In the genomic region with DNA sequence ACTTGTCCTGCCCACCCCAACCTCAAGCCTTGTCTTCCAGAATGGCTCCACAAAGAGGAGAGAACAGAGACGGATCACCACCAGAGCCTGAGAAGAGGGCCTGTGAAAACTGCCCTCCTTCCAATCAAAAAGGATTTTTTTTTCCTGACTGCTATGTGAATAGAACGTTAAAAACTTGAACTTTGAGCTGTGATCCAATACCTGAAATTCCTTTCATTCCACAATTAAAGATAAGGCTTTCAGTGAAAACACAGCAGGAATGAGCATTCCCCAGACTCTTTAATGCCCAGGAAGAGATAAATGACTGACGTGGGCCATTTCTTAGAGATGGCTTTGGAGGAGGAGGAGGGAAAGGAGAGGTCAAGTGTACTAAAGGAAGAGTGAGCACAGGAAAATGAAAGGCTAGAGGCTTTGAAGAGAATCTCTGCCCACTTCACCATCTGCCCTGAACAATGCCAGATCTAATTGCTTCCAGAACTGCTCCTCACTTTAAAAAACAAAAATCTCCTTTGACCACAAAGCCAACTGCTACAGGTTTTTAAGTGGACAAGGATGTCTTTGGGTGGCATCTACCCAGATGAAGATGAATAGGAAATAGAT, we compare ENCODE assay signal across 1 cellular context.
TF ChIP-seq lines count a peak whose summit lies in the region.

No MANE protein-coding gene starts in this region.

TF ChIP-seq in HepG2, 621 proteins besides CTCF, POLR2A, EP300 and RAD21 (continued from another document and continues in another):
- TF ChIP-seq, protein P1, sequence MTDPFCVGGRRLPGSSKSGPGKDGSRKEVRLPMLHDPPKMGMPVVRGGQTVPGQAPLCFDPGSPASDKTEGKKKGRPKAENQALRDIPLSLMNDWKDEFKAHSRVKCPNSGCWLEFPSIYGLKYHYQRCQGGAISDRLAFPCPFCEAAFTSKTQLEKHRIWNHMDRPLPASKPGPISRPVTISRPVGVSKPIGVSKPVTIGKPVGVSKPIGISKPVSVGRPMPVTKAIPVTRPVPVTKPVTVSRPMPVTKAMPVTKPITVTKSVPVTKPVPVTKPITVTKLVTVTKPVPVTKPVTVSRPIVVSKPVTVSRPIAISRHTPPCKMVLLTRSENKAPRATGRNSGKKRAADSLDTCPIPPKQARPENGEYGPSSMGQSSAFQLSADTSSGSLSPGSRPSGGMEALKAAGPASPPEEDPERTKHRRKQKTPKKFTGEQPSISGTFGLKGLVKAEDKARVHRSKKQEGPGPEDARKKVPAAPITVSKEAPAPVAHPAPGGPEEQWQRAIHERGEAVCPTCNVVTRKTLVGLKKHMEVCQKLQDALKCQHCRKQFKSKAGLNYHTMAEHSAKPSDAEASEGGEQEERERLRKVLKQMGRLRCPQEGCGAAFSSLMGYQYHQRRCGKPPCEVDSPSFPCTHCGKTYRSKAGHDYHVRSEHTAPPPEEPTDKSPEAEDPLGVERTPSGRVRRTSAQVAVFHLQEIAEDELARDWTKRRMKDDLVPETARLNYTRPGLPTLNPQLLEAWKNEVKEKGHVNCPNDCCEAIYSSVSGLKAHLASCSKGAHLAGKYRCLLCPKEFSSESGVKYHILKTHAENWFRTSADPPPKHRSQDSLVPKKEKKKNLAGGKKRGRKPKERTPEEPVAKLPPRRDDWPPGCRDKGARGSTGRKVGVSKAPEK (CRISPR knock-in tag; IDR thresholded peaks at IDR 0.05; ENCODE audit: borderline replicate concordance): no peak
- TF ChIP-seq BRCA1 (CRISPR knock-in tag; IDR thresholded peaks at IDR 0.05): no peak
- 0 out of 2 replicates have a peak, but pooled peaks have one; percentile 40 for TF ChIP-seq POLR2G (IDR thresholded peaks at IDR 0.05; ENCODE audit: low read depth, low read length)
- TF ChIP-seq SIX4 (CRISPR knock-in tag; IDR thresholded peaks at IDR 0.05): no peak
- TF ChIP-seq SNAI1 (CRISPR knock-in tag; IDR thresholded peaks at IDR 0.05; ENCODE audit: borderline replicate concordance): no peak
- no peak for TF ChIP-seq ZNF766 (CRISPR knock-in tag; IDR thresholded peaks at IDR 0.05; ENCODE audit: borderline replicate concordance)
- TF ChIP-seq CEBPB (IDR thresholded peaks at IDR 0.05; ENCODE audit: borderline replicate concordance, low read depth, low read length): no peak
- TF ChIP-seq CHCHD3 (CRISPR knock-in tag; IDR thresholded peaks at IDR 0.05): no peak
- no peak for TF ChIP-seq RNF2 (conservative IDR thresholded peaks at IDR 0.05; ENCODE audit: low read depth)
- no peak for TF ChIP-seq ZNF616 (CRISPR knock-in tag; IDR thresholded peaks at IDR 0.05; ENCODE audit: low read depth)
- no peak for TF ChIP-seq CBX2 (IDR thresholded peaks at IDR 0.05; ENCODE audit: low read depth, low read length)
- TF ChIP-seq CBX2 (CRISPR knock-in tag; IDR thresholded peaks at IDR 0.05; ENCODE audit: low read depth): no peak
- TF ChIP-seq SALL1 (CRISPR knock-in tag; IDR thresholded peaks at IDR 0.05): peak; percentile 31; the same call in 1 of the 2 replicates
- no peak for TF ChIP-seq FOXA1 (IDR thresholded peaks at IDR 0.05)
- TF ChIP-seq FOXA1 (CRISPR knock-in tag; IDR thresholded peaks at IDR 0.05): no peak
- no peak for TF ChIP-seq DR1 (CRISPR knock-in tag; IDR thresholded peaks at IDR 0.05)
- no peak for TF ChIP-seq ZNF136 (CRISPR knock-in tag; IDR thresholded peaks at IDR 0.05; ENCODE audit: low read depth)
- 0 out of 2 replicates have a peak, but pooled peaks have one; percentile 1 for TF ChIP-seq MAFF (IDR thresholded peaks at IDR 0.05; ENCODE audit: low read depth, low read length)
- no peak for TF ChIP-seq ZNF781 (CRISPR knock-in tag; IDR thresholded peaks at IDR 0.05; ENCODE audit: borderline replicate concordance, not compliant biosample characterization)
- TF ChIP-seq, protein P2, sequence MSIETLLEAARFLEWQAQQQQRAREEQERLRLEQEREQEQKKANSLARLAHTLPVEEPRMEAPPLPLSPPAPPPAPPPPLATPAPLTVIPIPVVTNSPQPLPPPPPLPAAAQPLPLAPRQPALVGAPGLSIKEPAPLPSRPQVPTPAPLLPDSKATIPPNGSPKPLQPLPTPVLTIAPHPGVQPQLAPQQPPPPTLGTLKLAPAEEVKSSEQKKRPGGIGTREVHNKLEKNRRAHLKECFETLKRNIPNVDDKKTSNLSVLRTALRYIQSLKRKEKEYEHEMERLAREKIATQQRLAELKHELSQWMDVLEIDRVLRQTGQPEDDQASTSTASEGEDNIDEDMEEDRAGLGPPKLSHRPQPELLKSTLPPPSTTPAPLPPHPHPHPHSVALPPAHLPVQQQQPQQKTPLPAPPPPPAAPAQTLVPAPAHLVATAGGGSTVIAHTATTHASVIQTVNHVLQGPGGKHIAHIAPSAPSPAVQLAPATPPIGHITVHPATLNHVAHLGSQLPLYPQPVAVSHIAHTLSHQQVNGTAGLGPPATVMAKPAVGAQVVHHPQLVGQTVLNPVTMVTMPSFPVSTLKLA (IDR thresholded peaks at IDR 0.05): no peak
- no peak; the same call in 1 of the 2 replicates for TF ChIP-seq ZNF556 (CRISPR knock-in tag; IDR thresholded peaks at IDR 0.05; ENCODE audit: borderline replicate concordance)
- TF ChIP-seq RBFOX2 (IDR thresholded peaks at IDR 0.05; ENCODE audit: low read depth, low read length): no peak
- TF ChIP-seq MAZ (IDR thresholded peaks at IDR 0.05; ENCODE audit: borderline replicate concordance, low read depth, low read length): no peak
- no peak for TF ChIP-seq MAZ (CRISPR knock-in tag; IDR thresholded peaks at IDR 0.05; ENCODE audit: low read depth)
- peak; percentile 78; the same call in 1 of the 2 replicates for TF ChIP-seq GATA4 (IDR thresholded peaks at IDR 0.05; ENCODE audit: borderline replicate concordance, low read depth)
- TF ChIP-seq, protein P3, sequence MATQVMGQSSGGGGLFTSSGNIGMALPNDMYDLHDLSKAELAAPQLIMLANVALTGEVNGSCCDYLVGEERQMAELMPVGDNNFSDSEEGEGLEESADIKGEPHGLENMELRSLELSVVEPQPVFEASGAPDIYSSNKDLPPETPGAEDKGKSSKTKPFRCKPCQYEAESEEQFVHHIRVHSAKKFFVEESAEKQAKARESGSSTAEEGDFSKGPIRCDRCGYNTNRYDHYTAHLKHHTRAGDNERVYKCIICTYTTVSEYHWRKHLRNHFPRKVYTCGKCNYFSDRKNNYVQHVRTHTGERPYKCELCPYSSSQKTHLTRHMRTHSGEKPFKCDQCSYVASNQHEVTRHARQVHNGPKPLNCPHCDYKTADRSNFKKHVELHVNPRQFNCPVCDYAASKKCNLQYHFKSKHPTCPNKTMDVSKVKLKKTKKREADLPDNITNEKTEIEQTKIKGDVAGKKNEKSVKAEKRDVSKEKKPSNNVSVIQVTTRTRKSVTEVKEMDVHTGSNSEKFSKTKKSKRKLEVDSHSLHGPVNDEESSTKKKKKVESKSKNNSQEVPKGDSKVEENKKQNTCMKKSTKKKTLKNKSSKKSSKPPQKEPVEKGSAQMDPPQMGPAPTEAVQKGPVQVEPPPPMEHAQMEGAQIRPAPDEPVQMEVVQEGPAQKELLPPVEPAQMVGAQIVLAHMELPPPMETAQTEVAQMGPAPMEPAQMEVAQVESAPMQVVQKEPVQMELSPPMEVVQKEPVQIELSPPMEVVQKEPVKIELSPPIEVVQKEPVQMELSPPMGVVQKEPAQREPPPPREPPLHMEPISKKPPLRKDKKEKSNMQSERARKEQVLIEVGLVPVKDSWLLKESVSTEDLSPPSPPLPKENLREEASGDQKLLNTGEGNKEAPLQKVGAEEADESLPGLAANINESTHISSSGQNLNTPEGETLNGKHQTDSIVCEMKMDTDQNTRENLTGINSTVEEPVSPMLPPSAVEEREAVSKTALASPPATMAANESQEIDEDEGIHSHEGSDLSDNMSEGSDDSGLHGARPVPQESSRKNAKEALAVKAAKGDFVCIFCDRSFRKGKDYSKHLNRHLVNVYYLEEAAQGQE (IDR thresholded peaks at IDR 0.05; ENCODE audit: borderline replicate concordance in 1 of 2, low read depth in 1 of 2, low read length in 2 of 2): 0 out of 4 replicates have a peak, but pooled peaks of 1 of the 2 experiments have one; percentile 9
- TF ChIP-seq ARNTL (CRISPR knock-in tag; IDR thresholded peaks at IDR 0.05): no peak
- no peak for TF ChIP-seq ZFYVE20 (CRISPR knock-in tag; IDR thresholded peaks at IDR 0.05; ENCODE audit: borderline replicate concordance, low read depth)
- TF ChIP-seq MTA3 (CRISPR knock-in tag; IDR thresholded peaks at IDR 0.05): no peak
- no peak for TF ChIP-seq SOX13 (IDR thresholded peaks at IDR 0.05)
- TF ChIP-seq SOX13 (CRISPR knock-in tag; conservative IDR thresholded peaks at IDR 0.05 in 1 of 2, IDR thresholded peaks at IDR 0.05 in 1 of 2): peak in 1 of 2 experiments; percentile 87; a peak in 2 of 4 replicates
- TF ChIP-seq, protein P4, sequence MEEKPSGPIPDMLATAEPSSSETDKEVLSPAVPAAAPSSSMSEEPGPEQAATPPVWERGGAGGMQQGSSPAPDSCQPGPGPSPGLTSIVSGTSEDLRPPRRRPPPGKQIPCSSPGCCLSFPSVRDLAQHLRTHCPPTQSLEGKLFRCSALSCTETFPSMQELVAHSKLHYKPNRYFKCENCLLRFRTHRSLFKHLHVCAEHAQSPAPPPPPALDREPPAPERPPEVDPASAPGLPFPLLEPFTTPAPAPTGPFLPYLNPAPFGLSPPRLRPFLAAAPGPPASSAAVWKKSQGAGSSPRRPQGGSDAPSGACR (CRISPR knock-in tag; IDR thresholded peaks at IDR 0.05): 0 out of 2 replicates have a peak, but pooled peaks have one; percentile 43
- no peak for TF ChIP-seq MTF1 (CRISPR knock-in tag; IDR thresholded peaks at IDR 0.05)
- TF ChIP-seq, protein P5, sequence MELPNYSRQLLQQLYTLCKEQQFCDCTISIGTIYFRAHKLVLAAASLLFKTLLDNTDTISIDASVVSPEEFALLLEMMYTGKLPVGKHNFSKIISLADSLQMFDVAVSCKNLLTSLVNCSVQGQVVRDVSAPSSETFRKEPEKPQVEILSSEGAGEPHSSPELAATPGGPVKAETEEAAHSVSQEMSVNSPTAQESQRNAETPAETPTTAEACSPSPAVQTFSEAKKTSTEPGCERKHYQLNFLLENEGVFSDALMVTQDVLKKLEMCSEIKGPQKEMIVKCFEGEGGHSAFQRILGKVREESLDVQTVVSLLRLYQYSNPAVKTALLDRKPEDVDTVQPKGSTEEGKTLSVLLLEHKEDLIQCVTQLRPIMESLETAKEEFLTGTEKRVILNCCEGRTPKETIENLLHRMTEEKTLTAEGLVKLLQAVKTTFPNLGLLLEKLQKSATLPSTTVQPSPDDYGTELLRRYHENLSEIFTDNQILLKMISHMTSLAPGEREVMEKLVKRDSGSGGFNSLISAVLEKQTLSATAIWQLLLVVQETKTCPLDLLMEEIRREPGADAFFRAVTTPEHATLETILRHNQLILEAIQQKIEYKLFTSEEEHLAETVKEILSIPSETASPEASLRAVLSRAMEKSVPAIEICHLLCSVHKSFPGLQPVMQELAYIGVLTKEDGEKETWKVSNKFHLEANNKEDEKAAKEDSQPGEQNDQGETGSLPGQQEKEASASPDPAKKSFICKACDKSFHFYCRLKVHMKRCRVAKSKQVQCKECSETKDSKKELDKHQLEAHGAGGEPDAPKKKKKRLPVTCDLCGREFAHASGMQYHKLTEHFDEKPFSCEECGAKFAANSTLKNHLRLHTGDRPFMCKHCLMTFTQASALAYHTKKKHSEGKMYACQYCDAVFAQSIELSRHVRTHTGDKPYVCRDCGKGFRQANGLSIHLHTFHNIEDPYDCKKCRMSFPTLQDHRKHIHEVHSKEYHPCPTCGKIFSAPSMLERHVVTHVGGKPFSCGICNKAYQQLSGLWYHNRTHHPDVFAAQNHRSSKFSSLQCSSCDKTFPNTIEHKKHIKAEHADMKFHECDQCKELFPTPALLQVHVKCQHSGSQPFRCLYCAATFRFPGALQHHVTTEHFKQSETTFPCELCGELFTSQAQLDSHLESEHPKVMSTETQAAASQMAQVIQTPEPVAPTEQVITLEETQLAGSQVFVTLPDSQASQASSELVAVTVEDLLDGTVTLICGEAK (IDR thresholded peaks at IDR 0.05): no peak
- TF ChIP-seq, protein P5 (CRISPR knock-in tag; IDR thresholded peaks at IDR 0.05): no peak
- TF ChIP-seq, protein P6, sequence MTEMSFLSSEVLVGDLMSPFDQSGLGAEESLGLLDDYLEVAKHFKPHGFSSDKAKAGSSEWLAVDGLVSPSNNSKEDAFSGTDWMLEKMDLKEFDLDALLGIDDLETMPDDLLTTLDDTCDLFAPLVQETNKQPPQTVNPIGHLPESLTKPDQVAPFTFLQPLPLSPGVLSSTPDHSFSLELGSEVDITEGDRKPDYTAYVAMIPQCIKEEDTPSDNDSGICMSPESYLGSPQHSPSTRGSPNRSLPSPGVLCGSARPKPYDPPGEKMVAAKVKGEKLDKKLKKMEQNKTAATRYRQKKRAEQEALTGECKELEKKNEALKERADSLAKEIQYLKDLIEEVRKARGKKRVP (CRISPR knock-in tag; IDR thresholded peaks at IDR 0.05): no peak
- no peak for TF ChIP-seq HNRNPH1 (optimal IDR thresholded peaks at IDR 0.05; ENCODE audit: low read depth, low read length)
- TF ChIP-seq ZBTB20 (CRISPR knock-in tag; IDR thresholded peaks at IDR 0.05; ENCODE audit: borderline replicate concordance, low read depth): no peak
- TF ChIP-seq, protein P7, sequence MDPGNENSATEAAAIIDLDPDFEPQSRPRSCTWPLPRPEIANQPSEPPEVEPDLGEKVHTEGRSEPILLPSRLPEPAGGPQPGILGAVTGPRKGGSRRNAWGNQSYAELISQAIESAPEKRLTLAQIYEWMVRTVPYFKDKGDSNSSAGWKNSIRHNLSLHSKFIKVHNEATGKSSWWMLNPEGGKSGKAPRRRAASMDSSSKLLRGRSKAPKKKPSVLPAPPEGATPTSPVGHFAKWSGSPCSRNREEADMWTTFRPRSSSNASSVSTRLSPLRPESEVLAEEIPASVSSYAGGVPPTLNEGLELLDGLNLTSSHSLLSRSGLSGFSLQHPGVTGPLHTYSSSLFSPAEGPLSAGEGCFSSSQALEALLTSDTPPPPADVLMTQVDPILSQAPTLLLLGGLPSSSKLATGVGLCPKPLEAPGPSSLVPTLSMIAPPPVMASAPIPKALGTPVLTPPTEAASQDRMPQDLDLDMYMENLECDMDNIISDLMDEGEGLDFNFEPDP (CRISPR knock-in tag; conservative IDR thresholded peaks at IDR 0.05): no peak
- TF ChIP-seq NFE2 (CRISPR knock-in tag; IDR thresholded peaks at IDR 0.05): no peak
